Comparison of ENCODE assay signal across 1 cellular context in the genomic region with DNA sequence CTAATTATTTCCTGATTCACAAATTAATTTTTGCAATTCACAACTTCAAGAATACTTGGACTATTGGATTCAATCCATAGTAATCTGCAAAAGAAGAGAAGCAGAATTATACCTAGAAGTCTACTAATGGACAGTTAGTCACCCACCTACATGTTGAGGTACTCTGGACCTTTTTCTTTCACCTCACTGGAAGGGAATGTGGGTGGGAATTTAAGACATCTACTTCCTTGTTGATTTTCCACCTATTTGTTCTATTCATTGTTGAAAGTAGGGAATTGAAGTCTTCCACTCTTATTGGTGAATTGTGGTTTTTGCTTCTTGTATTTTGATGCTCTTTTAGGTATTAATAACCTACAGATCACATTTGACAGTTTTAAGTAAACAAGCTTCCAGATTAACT.
TF ChIP-seq lines count a peak whose summit lies in the region.

No MANE protein-coding gene starts in this region.

TF ChIP-seq in HepG2, 621 proteins besides CTCF, POLR2A, EP300 and RAD21:
- TF ChIP-seq ZNF558 (CRISPR knock-in tag; IDR thresholded peaks at IDR 0.05; ENCODE audit: borderline replicate concordance) (no peak), SIN3B (IDR thresholded peaks at IDR 0.05; ENCODE audit: low read length) (no peak), ELF3 (CRISPR knock-in tag; IDR thresholded peaks at IDR 0.05) (0 out of 2 replicates have a peak, but pooled peaks have one; percentile 14), ZNF724P (CRISPR knock-in tag; IDR thresholded peaks at IDR 0.05; ENCODE audit: borderline replicate concordance) (no peak), HDAC2 (CRISPR knock-in tag; IDR thresholded peaks at IDR 0.05) (no peak)
TF ChIP-seq in HepG2: peak in this region for 1.
